In genomic region chr3:161220850-161221753, GRCh38 we compare ENCODE assay signal across 8 cellular contexts. TPM values are rescaled to one million over a fixed set of nuclear protein-coding genes. Genes with fewer than 3 reads are reported as not detected.
DNase-seq lines count a peak whose midpoint lies in the region; ATAC-seq, FAIRE-seq and TF ChIP-seq lines count a peak whose summit lies in the region.

Gene NMD3 (plus strand): TSS chr3:161221311. CDS start chr3:161222014, 703 bp downstream.

- peaks cover 3% of the 10 kb centered on the region for H3K36me3 ChIP-seq in bronchial epithelial cell (ENCODE audit: control insufficient read depth, insufficient read depth, low read length)

- ATAC-seq in GM18873 (IDR thresholded peaks at IDR 0.05; ENCODE audit: low FRiP score, unreplicated experiment) (peak; percentile 98), HG03139 (IDR thresholded peaks at IDR 0.05; ENCODE audit: unreplicated experiment) (peak; percentile 99)

- H3K4me3 ChIP-seq in WI38 (ENCODE audit: low read depth, low read length) (peak within 1 kb of the TSS; percentile 94), bronchial epithelial cell (ENCODE audit: low read depth, low read length) (peak within 1 kb of the TSS; percentile 98)

- DNase-seq in ACHN (peak; percentile 93), NCI-H2227 (lab: John Stamatoyannopoulos, UW; ENCODE audit: unreplicated experiment) (peak; percentile 94), bronchial epithelial cell (ENCODE audit: low read depth) (peak; percentile 81), iPS-NIHi7 (ENCODE audit: extremely low spot score) (peak; percentile 97), smooth muscle cell of the brain vasculature (ENCODE audit: low read depth, low spot score) (peak; percentile 83)

- no peak for TF ChIP-seq CTCF in WI38 (IDR thresholded peaks at IDR 0.05; ENCODE audit: low read depth, low read length)
- no peak for TF ChIP-seq CTCF in bronchial epithelial cell (IDR thresholded peaks at IDR 0.05; ENCODE audit: insufficient read depth, low read length, severe bottlenecking)

- H3K27me3 ChIP-seq in bronchial epithelial cell (ENCODE audit: control insufficient read depth, insufficient read depth, low read length): no peaks in the 10 kb centered on the region

- FAIRE-seq in bronchial epithelial cell (lab: Jason Lieb, UNC): no peak

- in situ Hi-C loops in ACHN (cut with HindIII; ENCODE audit: low pct_ligation_motif_present, low pct_unique_long_range_greater_than_20kb, low sequenced_read_pairs): no loop called here

RNA-seq across cellular contexts. Expression of gene NMD3, which starts in this region (rescaled TPM):
- 65.2 and 153 TPM in 2 replicates for total RNA-seq in bronchial epithelial cell

Comparison
In these comparisons a context has a peak if more than half of its experiments do, and no peak if none do; other contexts are left out.
1. Peak in every context shown above with its lines: DNase-seq, ATAC-seq and H3K4me3 ChIP-seq.